Comparison of ENCODE assay signal across 8 cellular contexts in genomic region chr7:1665721-1666250, GRCh38. TPM values are rescaled to one million over a fixed set of nuclear protein-coding genes. Genes with fewer than 3 reads are reported as not detected.
DNase-seq lines count a peak whose midpoint lies in the region; ATAC-seq, FAIRE-seq and TF ChIP-seq lines count a peak whose summit lies in the region.

No MANE protein-coding gene starts in this region.

- TF ChIP-seq POLR2A in H1 (IDR thresholded peaks at IDR 0.05; ENCODE audit: control extremely low read depth in 1 of 2, low read depth in 2 of 2, low read length in 2 of 2) = no peak

- TF ChIP-seq EP300 in H1 (IDR thresholded peaks at IDR 0.05; ENCODE audit: borderline replicate concordance in 1 of 2, low read depth in 2 of 2, low read length in 2 of 2) (no peak), neural cell (conservative IDR thresholded peaks at IDR 0.05; ENCODE audit: poor library complexity, severe bottlenecking) (no peak)

- no peak overlapping the region; the same call in 1 of the 2 replicates for H4K8ac ChIP-seq in H1 (ENCODE audit: extremely low read depth, insufficient read depth, low read length)

- no peak overlapping the region for H3K4ac ChIP-seq in H1 (replicated peaks; ENCODE audit: insufficient read length, low read depth, low read length)

- no peaks in the 10 kb centered on the region for H3F3A ChIP-seq in neural cell (ENCODE audit: insufficient read depth, low read length, poor library complexity, severe bottlenecking)

- H3K36me3 Mint-ChIP-seq in Caco-2 (ENCODE audit: insufficient read depth, unreplicated experiment) = no peaks in the 10 kb centered on the region

- WGBS in H1 (ENCODE audit: extremely low coverage in 1 of 2, insufficient coverage in 1 of 2, insufficient read length in 1 of 2, insufficient replicate concordance in 2 of 2, low coverage in 1 of 2, low lambda C conversion rate in 2 of 2, missing lambda C conversion rate in 1 of 2), 2 experiments = 0% methylated on average over 1 of the region's 71 CpGs; no CpG with 5 or more reads in 1 of the 2 experiments

- H3K36me3 ChIP-seq in Caco-2 (ENCODE audit: control insufficient read depth, insufficient read depth, low read length) = no peaks in the 10 kb centered on the region
- H3K36me3 ChIP-seq in MG63 = no peaks in the 10 kb centered on the region
- no peaks in the 10 kb centered on the region for H3K36me3 ChIP-seq in H1 (ENCODE audit: control insufficient read depth in 2 of 4, insufficient read depth in 4 of 4, low read length in 3 of 4)
- H3K36me3 ChIP-seq in neural cell (ENCODE audit: insufficient read depth, low read length) = no peaks in the 10 kb centered on the region

- POLR2A ChIA-PET in Caco-2 (lab: Charles Lee) = no interaction called here
- POLR2A ChIA-PET in H1 (lab: Charles Lee; ENCODE audit: partially characterized antibody) = no interaction called here

- H4K20me1 ChIP-seq in H1 (replicated peaks in 1 of 2; ENCODE audit: control insufficient read depth in 1 of 2, insufficient read depth in 2 of 2, low read length in 2 of 2) = peaks cover 0 to 2% of the 10 kb centered on the region in 2 experiments
- no peaks in the 10 kb centered on the region for H4K20me1 ChIP-seq in neural cell (ENCODE audit: insufficient read depth)

- peak overlapping the region; percentile 72 to 76 for H3K4me2 ChIP-seq in H1 (ENCODE audit: insufficient read depth in 1 of 2, low read depth in 2 of 2, low read length in 2 of 2)
- H3K4me2 ChIP-seq in neural cell (ENCODE audit: low read length) = no peak overlapping the region

- no peak overlapping the region for H3K23ac ChIP-seq in H1 (ENCODE audit: insufficient read length)

- peak overlapping the region; percentile 12; the same call in 1 of the 2 replicates for H3K4me3 ChIP-seq in Caco-2 (ENCODE audit: low read depth, low read length)
- H3K4me3 ChIP-seq in MG63 = peak overlapping the region; percentile 35
- peak overlapping the region in 3 of 4 experiments; percentile 24 to 81 (median 26); a peak in 3 of 8 replicates for H3K4me3 ChIP-seq in H1 (ENCODE audit: extremely low read depth in 1 of 4, insufficient read depth in 2 of 4, low read depth in 3 of 4, low read length in 4 of 4)
- H3K4me3 ChIP-seq in neural cell (ENCODE audit: low read length) = peak overlapping the region; percentile 91

- no peak overlapping the region for H3K56ac ChIP-seq in H1 (replicated peaks; ENCODE audit: insufficient read length, low read depth, low read length)

- H2BK120ac ChIP-seq in H1 (replicated peaks; ENCODE audit: low read depth, low read length) = no peak overlapping the region

- no peak overlapping the region for H2BK12ac ChIP-seq in H1 (ENCODE audit: low read depth, low read length)

- intact Hi-C loops in Caco-2 (cut with micrococcal nuclease; ENCODE audit: unreplicated experiment) = no loop called here

- no peak for TF ChIP-seq CTCF in Caco-2 (IDR thresholded peaks at IDR 0.05; ENCODE audit: insufficient read depth in 1 of 2, low read depth in 1 of 2, low read length in 1 of 2, severe bottlenecking in 1 of 2, unreplicated experiment in 1 of 2)
- no peak for TF ChIP-seq CTCF in H1 (IDR thresholded peaks at IDR 0.05; ENCODE audit: control extremely low read depth in 1 of 3, insufficient read depth in 1 of 3, low read depth in 1 of 3, low read length in 3 of 3)
- no peak for TF ChIP-seq CTCF in neural cell (IDR thresholded peaks at IDR 0.05; ENCODE audit: poor library complexity, severe bottlenecking)

- no peak overlapping the region for H3K14ac ChIP-seq in H1 (ENCODE audit: insufficient read length)

- no peak overlapping the region for H4K91ac ChIP-seq in H1 (replicated peaks; ENCODE audit: insufficient read length, low read length)

- H3K4me3 Mint-ChIP-seq in Caco-2 (ENCODE audit: unreplicated experiment) = no peak overlapping the region

- no peaks in the 10 kb centered on the region for H3K79me1 ChIP-seq in H1 (ENCODE audit: low read depth, low read length)

- no peak overlapping the region for H2AK5ac ChIP-seq in H1 (ENCODE audit: low read depth, low read length)

- H3K9me2 ChIP-seq in neural cell (ENCODE audit: insufficient read depth, low read length) = no peaks in the 10 kb centered on the region

- CTCF ChIA-PET in Caco-2 (lab: Charles Lee) = no interaction called here
- CTCF ChIA-PET in H1 (lab: Charles Lee; ENCODE audit: partially characterized antibody) = no interaction called here

- peaks cover 7% of the 10 kb centered on the region for H3K4me1 Mint-ChIP-seq in Caco-2 (ENCODE audit: low read depth, unreplicated experiment)

- DNase-seq in Caco-2 = peak in 1 of 2 experiments; percentile 31
- DNase-seq in MG63 = peak; percentile 54
- peak in 1 of 2 experiments; percentile 77 for DNase-seq in H1 (ENCODE audit: low read depth in 1 of 2, low spot score in 2 of 2)
- no peak for DNase-seq in SW 1271 (lab: John Stamatoyannopoulos, UW)
- DNase-seq in stimulated activated CD4-positive, alpha-beta T cell treated with anti-CD3 and anti-CD28 coated beads, Interleukin-4, amount 100 ng/mL, for 4 hours = no peak

- no peak for FAIRE-seq in H1 (lab: Jason Lieb, UNC)

- H3K27me3 Mint-ChIP-seq in Caco-2 (ENCODE audit: insufficient read depth, unreplicated experiment) = peaks cover 18% of the 10 kb centered on the region

- TF ChIP-seq RAD21 in H1 (IDR thresholded peaks at IDR 0.05 in 1 of 2, conservative IDR thresholded peaks at IDR 0.05 in 1 of 2; ENCODE audit: low read depth in 2 of 2, low read length in 2 of 2) = no peak
- TF ChIP-seq RAD21 in neural cell (conservative IDR thresholded peaks at IDR 0.05) = no peak

- H3K27me3 ChIP-seq in Caco-2 (replicated peaks; ENCODE audit: control insufficient read depth, insufficient read depth, low read length) (peaks cover 4% of the 10 kb centered on the region), MG63 (peaks cover 14% of the 10 kb centered on the region), H1 (replicated peaks in 1 of 4; ENCODE audit: control insufficient read depth in 3 of 4, extremely low read depth in 1 of 4, insufficient read depth in 3 of 4, low read length in 3 of 4) (peaks cover 57 to 79% (median 78%) of the 10 kb centered on the region in 4 experiments), neural cell (ENCODE audit: insufficient read depth, low read depth, low read length) (peaks cover 18% of the 10 kb centered on the region)

- no peaks in the 10 kb centered on the region for H3K9me3 Mint-ChIP-seq in Caco-2 (ENCODE audit: unreplicated experiment)

- no peak overlapping the region for H2BK5ac ChIP-seq in H1 (ENCODE audit: low read depth, low read length)

- peaks cover 32% of the 10 kb centered on the region for H3K4me1 ChIP-seq in Caco-2
- peaks cover 0 to 27% (median 15%) of the 10 kb centered on the region in 4 experiments; a peak in 5 of 7 replicates for H3K4me1 ChIP-seq in H1 (replicated peaks in 1 of 4; ENCODE audit: control insufficient read depth in 3 of 4, insufficient read depth in 4 of 4, low read length in 3 of 4)

- ATAC-seq in HG03108 (IDR thresholded peaks at IDR 0.05; ENCODE audit: unreplicated experiment) = no peak
- no peak for ATAC-seq in HG02610 (IDR thresholded peaks at IDR 0.05; ENCODE audit: unreplicated experiment)

- H2AFZ ChIP-seq in H1 (ENCODE audit: low read length) = no peak overlapping the region
- H2AFZ ChIP-seq in neural cell (ENCODE audit: low read depth, low read length) = no peak overlapping the region

- H3K9ac ChIP-seq in H1 (replicated peaks in 1 of 4; ENCODE audit: extremely low read depth in 1 of 4, low read depth in 3 of 4, low read length in 3 of 4) (no peak overlapping the region), neural cell (ENCODE audit: low read length) (peak overlapping the region; percentile 71)

- H2BK20ac ChIP-seq in H1 (ENCODE audit: low read length) = no peak overlapping the region

- no peak overlapping the region for H3K27ac Mint-ChIP-seq in Caco-2 (ENCODE audit: unreplicated experiment)

- no peaks in the 10 kb centered on the region for H3K9me3 ChIP-seq in Caco-2
- no peaks in the 10 kb centered on the region for H3K9me3 ChIP-seq in MG63
- H3K9me3 ChIP-seq in H1 (ENCODE audit: insufficient read depth in 2 of 2, low read depth in 1 of 2, low read length in 1 of 2) = no peaks in the 10 kb centered on the region
- no peaks in the 10 kb centered on the region for H3K9me3 ChIP-seq in neural cell (ENCODE audit: low read length)

- no peak overlapping the region for H3K27ac ChIP-seq in H1 (ENCODE audit: low read depth, low read length)
- H3K27ac ChIP-seq in neural cell (ENCODE audit: low read length) = no peak overlapping the region

- H3K79me2 ChIP-seq in H1 (ENCODE audit: control insufficient read depth in 1 of 2, insufficient read depth in 2 of 2, low read length in 2 of 2) (no peaks in the 10 kb centered on the region), neural cell (replicated peaks; ENCODE audit: insufficient read depth, low read length) (no peaks in the 10 kb centered on the region)

- BruUV-seq in Caco-2 (replicated peaks; lab: Mats Ljungman, UMichigan) = no TSS peak

- no peak overlapping the region for H3K18ac ChIP-seq in H1 (ENCODE audit: extremely low read depth, low read length)

- H3K23me2 ChIP-seq in H1 (ENCODE audit: low read depth, low read length) = peaks cover 27% of the 10 kb centered on the region; the same call in 1 of the 2 replicates

- no peak overlapping the region for H2BK15ac ChIP-seq in H1 (ENCODE audit: low read length)

- no peak overlapping the region for H4K5ac ChIP-seq in H1 (ENCODE audit: insufficient read length, low read depth, low read length)

TF ChIP-seq in H1, 55 proteins besides CTCF, POLR2A, EP300 and RAD21 (continues in another document):
- no peak for TF ChIP-seq SP2 (IDR thresholded peaks at IDR 0.05; ENCODE audit: low read length)
- no peak for TF ChIP-seq CBX8 (IDR thresholded peaks at IDR 0.05; ENCODE audit: borderline replicate concordance, low read depth, low read length)
- TF ChIP-seq KDM4A (IDR thresholded peaks at IDR 0.05; ENCODE audit: low read depth, low read length, severe bottlenecking) = no peak

TF ChIP-seq in neural cell, 6 proteins besides CTCF, POLR2A, EP300 and RAD21 (continues in another document):
- TF ChIP-seq SMC3 (conservative IDR thresholded peaks at IDR 0.05; ENCODE audit: poor library complexity) (no peak), EZH2 (IDR thresholded peaks at IDR 0.05; ENCODE audit: borderline replicate concordance, insufficient read depth, low read length, poor library complexity, severe bottlenecking) (no peak), POLR2AphosphoS5 (IDR thresholded peaks at IDR 0.05) (peak; percentile 5), TAF1 (IDR thresholded peaks at IDR 0.05; ENCODE audit: low read depth) (no peak)

RNA-seq across cellular contexts. Expression of gene ELFN1, which starts 4.3 kb away (rescaled TPM):
- total RNA-seq in Caco-2 (2022) = 2.3 TPM in 2 replicates
- 0.05 and 0.56 TPM in 2 replicates for total RNA-seq in MG63 (2014; rRNA removed; shearing (Covaris generic); ENCODE audit: low replicate concordance)
- total RNA-seq in H1 (2021; fragmentation: NEBNext Ultra II Directional; extraction: Animal tissue kit (Norgen Biotek cat#: 25700)) = 2.0 and 2.1 TPM in 2 replicates
- polyA plus RNA-seq in H1 (2011; rRNA removed) (4.5 and 4.8 TPM in 2 replicates), neural cell (11.8 and 13.9 TPM in 2 replicates)
- 3.6 TPM for polyA plus RNA-seq in H1 (2011; cell fraction: cytosol; rRNA removed)
- polyA plus RNA-seq in H1 (2011; cell fraction: nucleus; rRNA removed) = 2.8 TPM
- polyA plus RNA-seq in H1 (2012, experiment 1 of 2) = 1.5 to 4.4 TPM (median 3.3 TPM) in 4 replicates
- 2.0 TPM for polyA plus RNA-seq in H1 (2012, experiment 2 of 2)
- polyA plus RNA-seq in H1 (2013, experiment 1 of 2) = 3.3 TPM
- polyA plus RNA-seq in H1 (2013, experiment 2 of 2) = 3.5 TPM
- polyA minus RNA-seq in H1 (2011; rRNA and poly(A)+ RNA removed) = 1.8 and 2.7 TPM in 2 replicates
- polyA minus RNA-seq in H1 (2011; cell fraction: cytosol; rRNA and poly(A)+ RNA removed) = 3.5 TPM
- polyA minus RNA-seq in H1 (2011; cell fraction: nucleus; rRNA and poly(A)+ RNA removed) = 1.5 TPM
- polyA minus RNA-seq in neural cell = 14.5 and 15.8 TPM in 2 replicates

Comparison
In these comparisons a context has a peak if more than half of its experiments do, and no peak if none do; other contexts are left out.
1. H3K4me3 ChIP-seq: peak in every context shown above with its lines; median percentile 91 in neural cell; 35 in MG63; 26 in H1; 12 in Caco-2.